In genomic region chr1:87778896-87779295, GRCh38 we compare ENCODE assay signal across 14 cellular contexts.
"Had no signal": no experiment of that assay in that cellular context is flagged by ENCODE, and none has a peak within 500 bp of the region (broad histone marks: within the 10 kb centered on the region; RNA-seq: fewer than 3 reads in every experiment).

No MANE protein-coding gene starts in this region.

- H3K4me3 ChIP-seq: hepatocyte, right atrium auricular region, upper lobe of left lung had no signal

- H3K4me1 ChIP-seq: foreskin keratinocyte, right atrium auricular region had no signal

- ATAC-seq: foreskin keratinocyte; left cardiac atrium; natural killer cell treated with Interleukin-12 subunit alpha and Interleukin-12 subunit beta and Interleukin-15 and Interleukin-18, amount 100 ng/mL, for 72 hours had no signal

- H3K9me3 ChIP-seq: right atrium auricular region, upper lobe of left lung had no signal

- H3K79me2 ChIP-seq: hepatocyte had no signal

- H3K4me2 ChIP-seq: hepatocyte had no signal

- FAIRE-seq: TTC549 had no signal

- H3K27me3 ChIP-seq: foreskin keratinocyte, hepatocyte, right atrium auricular region, upper lobe of left lung had no signal

- DNase-seq: activated gamma-delta T cell treated with Interleukin-2 at 50 U/mL for 16 hours; activated T-cell treated with anti-CD3 and anti-CD28 coated beads, Interleukin-2, amount 50 U/mL, for 1 hour; aorta; cortex of kidney; left cardiac atrium; stimulated activated CD4-positive, alpha-beta T cell treated with anti-CD3 and anti-CD28 coated beads, Interleukin-4, amount 100 ng/mL, for 24 hours; stimulated activated naive CD4-positive, alpha-beta T cell treated with Interleukin-2 at 50 U/mL for 16 hours; T-helper 1 cell; upper lobe of left lung had no signal

- H2AFZ ChIP-seq: hepatocyte had no signal

- H3K36me3 ChIP-seq: right atrium auricular region, upper lobe of left lung had no signal

- H3K27ac ChIP-seq: foreskin keratinocyte, hepatocyte, right atrium auricular region, upper lobe of left lung had no signal
